Comparison of ENCODE assay signal across 17 cellular contexts in genomic region chr13:77222909-77223308, GRCh38.
DNase-seq lines count a peak whose midpoint lies in the region; ATAC-seq and TF ChIP-seq lines count a peak whose summit lies in the region.
"Had no signal": no experiment of that assay in that cellular context is flagged by ENCODE, and none has a peak within 500 bp of the region (broad histone marks: within the 10 kb centered on the region; RNA-seq: fewer than 3 reads in every experiment).

No MANE protein-coding gene starts in this region.

- POLR2A ChIA-PET in activated CD8-positive, alpha-beta T cell treated with anti-CD3 and anti-CD28 coated beads for 36 hours (lab: Charles Lee), result no interaction called here
- POLR2A ChIA-PET in activated CD8-positive, alpha-beta T cell treated with anti-CD3 and anti-CD28 coated beads, Interleukin-2, amount 10 ng/mL, durations not matched to agents 7 days and 5 days (lab: Charles Lee), result no interaction called here

- DNase-seq in activated CD8-positive, alpha-beta T cell treated with anti-CD3 and anti-CD28 coated beads for 36 hours, result no peak
- no peak for DNase-seq in activated CD8-positive, alpha-beta T cell treated with anti-CD3 and anti-CD28 coated beads, Interleukin-2, amount 10 ng/mL, durations not matched to agents 7 days and 5 days
- DNase-seq in M059J (ENCODE audit: low read depth) (peak; percentile 0), GF-D8 (lab: John Stamatoyannopoulos, UW) (no peak), foreskin fibroblast (no peak)
- no peak for DNase-seq in stimulated activated effector memory CD8-positive, alpha-beta T cell treated with anti-CD3 and anti-CD28 coated beads, Interleukin-12 subunit alpha, Interleukin-12 subunit beta, amount 100 ng/mL, for 72 hours (ENCODE audit: low spot score in 2 of 2)
- DNase-seq: 8988T; NCI-H1092; NCI-H69; NK-92 treated with Interleukin-12 subunit alpha and Interleukin-12 subunit beta, amount 100 ng/mL, for 24 hours; OCI-M1; SJCRH30; SW 1271 had no signal

- CTCF ChIA-PET in activated CD8-positive, alpha-beta T cell treated with anti-CD3 and anti-CD28 coated beads for 36 hours (lab: Charles Lee), result no interaction called here
- CTCF ChIA-PET in activated CD8-positive, alpha-beta T cell treated with anti-CD3 and anti-CD28 coated beads, Interleukin-2, amount 10 ng/mL, durations not matched to agents 7 days and 5 days (lab: Charles Lee), result no interaction called here

- no peaks in the 10 kb centered on the region for H3K27me3 Mint-ChIP-seq in activated CD8-positive, alpha-beta T cell treated with anti-CD3 and anti-CD28 coated beads for 36 hours
- no peaks in the 10 kb centered on the region for H3K27me3 Mint-ChIP-seq in activated CD8-positive, alpha-beta T cell treated with anti-CD3 and anti-CD28 coated beads, Interleukin-2, amount 10 ng/mL, durations not matched to agents 7 days and 5 days (ENCODE audit: low read depth)

- H3K4me3 Mint-ChIP-seq in activated CD8-positive, alpha-beta T cell treated with anti-CD3 and anti-CD28 coated beads for 36 hours, result no peak overlapping the region
- no peak overlapping the region for H3K4me3 Mint-ChIP-seq in activated CD8-positive, alpha-beta T cell treated with anti-CD3 and anti-CD28 coated beads, Interleukin-2, amount 10 ng/mL, durations not matched to agents 7 days and 5 days
- H3K4me3 Mint-ChIP-seq in stimulated activated effector memory CD8-positive, alpha-beta T cell treated with anti-CD3 and anti-CD28 coated beads, Interleukin-12 subunit alpha, Interleukin-12 subunit beta, amount 100 ng/mL, for 72 hours, result no peak overlapping the region

- no peak for TF ChIP-seq CTCF in activated CD8-positive, alpha-beta T cell treated with anti-CD3 and anti-CD28 coated beads for 36 hours (IDR thresholded peaks at IDR 0.05)
- TF ChIP-seq CTCF in foreskin fibroblast (IDR thresholded peaks at IDR 0.05; ENCODE audit: low read depth, low read length), result no peak

- H3K36me3 Mint-ChIP-seq in activated CD8-positive, alpha-beta T cell treated with anti-CD3 and anti-CD28 coated beads for 36 hours (ENCODE audit: low read depth), result peaks cover 28% of the 10 kb centered on the region
- peaks cover 42% of the 10 kb centered on the region for H3K36me3 Mint-ChIP-seq in activated CD8-positive, alpha-beta T cell treated with anti-CD3 and anti-CD28 coated beads, Interleukin-2, amount 10 ng/mL, durations not matched to agents 7 days and 5 days (ENCODE audit: low read depth)
- H3K36me3 Mint-ChIP-seq in stimulated activated effector memory CD8-positive, alpha-beta T cell treated with anti-CD3 and anti-CD28 coated beads, Interleukin-12 subunit alpha, Interleukin-12 subunit beta, amount 100 ng/mL, for 72 hours, result peaks cover 33% of the 10 kb centered on the region

- H3K4me3 ChIP-seq in foreskin fibroblast (ENCODE audit: low read depth in 1 of 2, low read length in 2 of 2), result no peak overlapping the region
- H3K4me3 ChIP-seq: BLaER1, K562, SJCRH30 had no signal

- peak; percentile 20 for ATAC-seq in activated CD8-positive, alpha-beta T cell treated with anti-CD3 and anti-CD28 coated beads for 36 hours
- no peak for ATAC-seq in activated CD8-positive, alpha-beta T cell treated with anti-CD3 and anti-CD28 coated beads, Interleukin-2, amount 10 ng/mL, durations not matched to agents 7 days and 5 days
- ATAC-seq in GM21786 (IDR thresholded peaks at IDR 0.05; ENCODE audit: unreplicated experiment) (peak; percentile 71), GM19324 (IDR thresholded peaks at IDR 0.05; ENCODE audit: low FRiP score, unreplicated experiment) (no peak)
- ATAC-seq in stimulated activated effector memory CD8-positive, alpha-beta T cell treated with anti-CD3 and anti-CD28 coated beads, Interleukin-12 subunit alpha, Interleukin-12 subunit beta, amount 100 ng/mL, for 72 hours, result peak; percentile 22
- ATAC-seq: K562 had no signal

- H3K27ac Mint-ChIP-seq in activated CD8-positive, alpha-beta T cell treated with anti-CD3 and anti-CD28 coated beads for 36 hours, result no peak overlapping the region
- H3K27ac Mint-ChIP-seq in activated CD8-positive, alpha-beta T cell treated with anti-CD3 and anti-CD28 coated beads, Interleukin-2, amount 10 ng/mL, durations not matched to agents 7 days and 5 days, result no peak overlapping the region
- H3K27ac Mint-ChIP-seq in stimulated activated effector memory CD8-positive, alpha-beta T cell treated with anti-CD3 and anti-CD28 coated beads, Interleukin-12 subunit alpha, Interleukin-12 subunit beta, amount 100 ng/mL, for 72 hours, result no peak overlapping the region

- H3K4me1 Mint-ChIP-seq in activated CD8-positive, alpha-beta T cell treated with anti-CD3 and anti-CD28 coated beads for 36 hours (ENCODE audit: low read depth), result peaks cover 23% of the 10 kb centered on the region
- H3K4me1 Mint-ChIP-seq in activated CD8-positive, alpha-beta T cell treated with anti-CD3 and anti-CD28 coated beads, Interleukin-2, amount 10 ng/mL, durations not matched to agents 7 days and 5 days (ENCODE audit: low read depth), result peaks cover 9% of the 10 kb centered on the region
- H3K4me1 Mint-ChIP-seq in stimulated activated effector memory CD8-positive, alpha-beta T cell treated with anti-CD3 and anti-CD28 coated beads, Interleukin-12 subunit alpha, Interleukin-12 subunit beta, amount 100 ng/mL, for 72 hours, result peaks cover 24% of the 10 kb centered on the region

- intact Hi-C loops in activated CD8-positive, alpha-beta T cell treated with anti-CD3 and anti-CD28 coated beads for 36 hours (cut with micrococcal nuclease), result no loop called here

- H3K9me3 Mint-ChIP-seq in activated CD8-positive, alpha-beta T cell treated with anti-CD3 and anti-CD28 coated beads for 36 hours, result peaks cover 2% of the 10 kb centered on the region
- no peaks in the 10 kb centered on the region for H3K9me3 Mint-ChIP-seq in activated CD8-positive, alpha-beta T cell treated with anti-CD3 and anti-CD28 coated beads, Interleukin-2, amount 10 ng/mL, durations not matched to agents 7 days and 5 days (ENCODE audit: insufficient read depth)
- H3K9me3 Mint-ChIP-seq in stimulated activated effector memory CD8-positive, alpha-beta T cell treated with anti-CD3 and anti-CD28 coated beads, Interleukin-12 subunit alpha, Interleukin-12 subunit beta, amount 100 ng/mL, for 72 hours, result no peaks in the 10 kb centered on the region

Comparison
In these comparisons a context has a peak if more than half of its experiments do, and no peak if none do; other contexts are left out.
1. ATAC-seq: peak in activated CD8-positive, alpha-beta T cell treated with anti-CD3 and anti-CD28 coated beads for 36 hours (single experiment), GM21786 (single experiment) and stimulated activated effector memory CD8-positive, alpha-beta T cell treated with anti-CD3 and anti-CD28 coated beads, Interleukin-12 subunit alpha, Interleukin-12 subunit beta, amount 100 ng/mL, for 72 hours (single experiment); none in activated CD8-positive, alpha-beta T cell treated with anti-CD3 and anti-CD28 coated beads, Interleukin-2, amount 10 ng/mL, durations not matched to agents 7 days and 5 days (single experiment) and GM19324 (single experiment).